In genomic region chrX:24204958-24205357, GRCh38 we compare ENCODE assay signal across 1 cellular context.
TF ChIP-seq lines count a peak whose summit lies in the region.

No MANE protein-coding gene starts in this region.

TF ChIP-seq in GM12878, 131 proteins besides CTCF, POLR2A, EP300 and RAD21:
- no peak for TF ChIP-seq YBX1 (IDR thresholded peaks at IDR 0.05)
- peak; percentile 24; the same call in 1 of the 2 replicates for TF ChIP-seq SPI1 (IDR thresholded peaks at IDR 0.05; ENCODE audit: borderline replicate concordance, insufficient read depth, low read depth, low read length)
